ENCODE assay signal across 9 cellular contexts in the genomic region with DNA sequence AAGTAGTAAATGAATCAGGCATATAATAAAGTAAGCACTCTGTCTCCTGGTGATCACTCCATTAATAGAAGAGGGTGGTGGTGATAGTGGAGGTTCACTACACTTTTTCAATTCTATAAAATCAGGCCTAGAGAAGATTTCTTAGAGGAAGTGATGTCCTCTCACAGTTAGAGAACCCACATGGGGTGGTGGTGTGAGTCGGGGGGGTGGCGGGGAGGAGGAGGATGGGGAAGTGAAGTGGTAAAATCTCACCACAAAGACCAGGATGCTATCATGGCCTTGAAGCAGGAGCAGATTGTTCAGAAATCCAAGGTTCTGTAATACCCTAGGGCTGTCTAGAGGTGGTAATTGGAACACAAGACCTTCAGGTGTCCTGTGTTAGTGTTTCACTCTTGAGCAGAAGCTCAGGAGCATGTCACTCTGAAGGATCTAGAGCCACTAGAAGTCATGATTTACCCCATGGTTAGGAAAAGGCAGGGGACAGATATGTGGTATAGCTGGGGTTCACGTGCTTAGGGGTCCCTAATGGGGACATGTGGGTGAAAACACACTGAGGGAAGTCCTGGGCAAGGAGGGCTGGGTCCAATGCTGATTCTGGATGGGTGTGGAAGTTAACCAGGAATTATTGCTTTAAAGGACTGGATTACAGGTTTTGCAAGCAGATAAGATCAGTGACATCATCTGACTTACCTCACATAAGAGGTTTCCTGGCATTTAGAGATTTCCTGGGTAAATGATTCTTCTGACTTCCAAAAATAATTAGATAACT. TPM values are rescaled to one million over a fixed set of nuclear protein-coding genes. Genes with fewer than 3 reads are reported as not detected.
DNase-seq lines count a peak whose midpoint lies in the region; ATAC-seq and TF ChIP-seq lines count a peak whose summit lies in the region.
"Had no signal": no experiment of that assay in that cellular context is flagged by ENCODE, and none has a peak within 500 bp of the region (broad histone marks: within the 10 kb centered on the region; RNA-seq: fewer than 3 reads in every experiment).

No MANE protein-coding gene starts in this region.

- no peaks in the 10 kb centered on the region for H3K9me3 Mint-ChIP-seq in IgD-negative memory B cell
- H3K9me3 Mint-ChIP-seq in stimulated activated naive CD8-positive, alpha-beta T cell treated with anti-CD3 and anti-CD28 coated beads, Interleukin-15, amount 100 ng/mL, for 72 hours = no peaks in the 10 kb centered on the region
- H3K9me3 Mint-ChIP-seq in neural progenitor cell = no peaks in the 10 kb centered on the region
- H3K9me3 Mint-ChIP-seq in WTC11 = 0 out of 2 replicates have a peak, but pooled peaks cover 4% of the 10 kb centered on the region

- no peak for TF ChIP-seq CTCF in neural progenitor cell (IDR thresholded peaks at IDR 0.05)
- TF ChIP-seq CTCF in WTC11 (IDR thresholded peaks at IDR 0.05) = no peak

- no peaks in the 10 kb centered on the region for H3F3A ChIP-seq in neural progenitor cell (ENCODE audit: low read depth)

- H3K27ac Mint-ChIP-seq in IgD-negative memory B cell = peak overlapping the region; percentile 1 to 78 (median 69)
- H3K27ac Mint-ChIP-seq in stimulated activated naive CD8-positive, alpha-beta T cell treated with anti-CD3 and anti-CD28 coated beads, Interleukin-15, amount 100 ng/mL, for 72 hours = peak overlapping the region; percentile 67 to 89
- H3K27ac Mint-ChIP-seq in neural progenitor cell = no peak overlapping the region
- no peak overlapping the region for H3K27ac Mint-ChIP-seq in WTC11

- H2AFZ ChIP-seq in neural progenitor cell (replicated peaks) = no peak overlapping the region

- H3K79me2 ChIP-seq in neural progenitor cell (ENCODE audit: low read depth) = no peaks in the 10 kb centered on the region

- no peak overlapping the region for H3K27ac ChIP-seq in neural progenitor cell

- H3K4me1 ChIP-seq in neural progenitor cell = no peaks in the 10 kb centered on the region
- H3K4me1 ChIP-seq: body of pancreas had no signal

- no peak overlapping the region for H3K4me2 ChIP-seq in neural progenitor cell

- intact Hi-C loops in left colon (cut with DNase I, micrococcal nuclease) = no loop called here

- no peaks in the 10 kb centered on the region for H3K27me3 ChIP-seq in neural progenitor cell
- H3K27me3 ChIP-seq: body of pancreas had no signal

- H3K36me3 ChIP-seq in neural progenitor cell = no peaks in the 10 kb centered on the region

- H3K4me3 Mint-ChIP-seq in IgD-negative memory B cell = peak overlapping the region in 2 of 4 donors; percentile 44 to 55
- H3K4me3 Mint-ChIP-seq in stimulated activated naive CD8-positive, alpha-beta T cell treated with anti-CD3 and anti-CD28 coated beads, Interleukin-15, amount 100 ng/mL, for 72 hours = peak overlapping the region; percentile 43 to 61
- H3K4me3 Mint-ChIP-seq in neural progenitor cell = no peak overlapping the region
- H3K4me3 Mint-ChIP-seq in WTC11 = no peak overlapping the region

- no peaks in the 10 kb centered on the region for H3K9me3 ChIP-seq in neural progenitor cell (ENCODE audit: low read depth)
- H3K9me3 ChIP-seq: body of pancreas had no signal

- H3K4me1 Mint-ChIP-seq in IgD-negative memory B cell (peaks cover 17 to 18% (median 18%) of the 10 kb centered on the region in 3 donors), neural progenitor cell (peaks cover 4% of the 10 kb centered on the region), WTC11 (peaks cover 7% of the 10 kb centered on the region)
- peaks cover 31% of the 10 kb centered on the region for H3K4me1 Mint-ChIP-seq in stimulated activated naive CD8-positive, alpha-beta T cell treated with anti-CD3 and anti-CD28 coated beads, Interleukin-15, amount 100 ng/mL, for 72 hours

- CTCF ChIA-PET in WTC11 (lab: Charles Lee) = no interaction called here

- H4K20me1 ChIP-seq in neural progenitor cell (ENCODE audit: low read depth) = no peaks in the 10 kb centered on the region

- ATAC-seq in left colon (peak; percentile 76), WTC11 (no peak)
- peak; percentile 74 for ATAC-seq in stimulated activated naive CD8-positive, alpha-beta T cell treated with anti-CD3 and anti-CD28 coated beads, Interleukin-15, amount 100 ng/mL, for 72 hours

- H3K9ac ChIP-seq in neural progenitor cell = no peak overlapping the region

- DNase-seq in GF-D8 (lab: John Stamatoyannopoulos, UW) (peak; percentile 86), left colon (peak; percentile 41 to 42), NCI-H510A (lab: John Stamatoyannopoulos, UW) (no peak), neural progenitor cell (ENCODE audit: low spot score) (no peak), WTC11 (ENCODE audit: low spot score) (no peak)
- peak; percentile 61 to 67 for DNase-seq in activated T-cell treated with anti-CD3 and anti-CD28 coated beads, Interleukin-2, amount 50 U/mL, for 48 hours
- DNase-seq in stimulated activated naive CD8-positive, alpha-beta T cell treated with anti-CD3 and anti-CD28 coated beads, Interleukin-15, amount 100 ng/mL, for 72 hours = no peak

- POLR2A ChIA-PET in WTC11 (lab: Charles Lee) = no interaction called here

- H3K36me3 Mint-ChIP-seq in IgD-negative memory B cell (peaks cover 17% of the 10 kb centered on the region), neural progenitor cell (no peaks in the 10 kb centered on the region), WTC11 (peaks cover 17% of the 10 kb centered on the region)

- no peak overlapping the region for H3K4me3 ChIP-seq in neural progenitor cell
- H3K4me3 ChIP-seq: body of pancreas had no signal

- H3K27me3 Mint-ChIP-seq in IgD-negative memory B cell (no peaks in the 10 kb centered on the region), neural progenitor cell (ENCODE audit: insufficient read depth, low read depth) (peaks cover 3% of the 10 kb centered on the region), WTC11 (ENCODE audit: low read depth) (no peaks in the 10 kb centered on the region)
- no peaks in the 10 kb centered on the region for H3K27me3 Mint-ChIP-seq in stimulated activated naive CD8-positive, alpha-beta T cell treated with anti-CD3 and anti-CD28 coated beads, Interleukin-15, amount 100 ng/mL, for 72 hours

TF ChIP-seq in WTC11, 78 proteins besides CTCF, POLR2A, EP300 and RAD21 (continues in another document):
- TF ChIP-seq ZNF416 (CRISPR knock-in tag; IDR thresholded peaks at IDR 0.05) (no peak), ZBTB21 (CRISPR knock-in tag; IDR thresholded peaks at IDR 0.05; ENCODE audit: borderline replicate concordance) (no peak), KAT7 (CRISPR knock-in tag; IDR thresholded peaks at IDR 0.05; ENCODE audit: borderline replicate concordance) (no peak), ERG (CRISPR knock-in tag; IDR thresholded peaks at IDR 0.05) (no peak)
- TF ChIP-seq, protein P1, sequence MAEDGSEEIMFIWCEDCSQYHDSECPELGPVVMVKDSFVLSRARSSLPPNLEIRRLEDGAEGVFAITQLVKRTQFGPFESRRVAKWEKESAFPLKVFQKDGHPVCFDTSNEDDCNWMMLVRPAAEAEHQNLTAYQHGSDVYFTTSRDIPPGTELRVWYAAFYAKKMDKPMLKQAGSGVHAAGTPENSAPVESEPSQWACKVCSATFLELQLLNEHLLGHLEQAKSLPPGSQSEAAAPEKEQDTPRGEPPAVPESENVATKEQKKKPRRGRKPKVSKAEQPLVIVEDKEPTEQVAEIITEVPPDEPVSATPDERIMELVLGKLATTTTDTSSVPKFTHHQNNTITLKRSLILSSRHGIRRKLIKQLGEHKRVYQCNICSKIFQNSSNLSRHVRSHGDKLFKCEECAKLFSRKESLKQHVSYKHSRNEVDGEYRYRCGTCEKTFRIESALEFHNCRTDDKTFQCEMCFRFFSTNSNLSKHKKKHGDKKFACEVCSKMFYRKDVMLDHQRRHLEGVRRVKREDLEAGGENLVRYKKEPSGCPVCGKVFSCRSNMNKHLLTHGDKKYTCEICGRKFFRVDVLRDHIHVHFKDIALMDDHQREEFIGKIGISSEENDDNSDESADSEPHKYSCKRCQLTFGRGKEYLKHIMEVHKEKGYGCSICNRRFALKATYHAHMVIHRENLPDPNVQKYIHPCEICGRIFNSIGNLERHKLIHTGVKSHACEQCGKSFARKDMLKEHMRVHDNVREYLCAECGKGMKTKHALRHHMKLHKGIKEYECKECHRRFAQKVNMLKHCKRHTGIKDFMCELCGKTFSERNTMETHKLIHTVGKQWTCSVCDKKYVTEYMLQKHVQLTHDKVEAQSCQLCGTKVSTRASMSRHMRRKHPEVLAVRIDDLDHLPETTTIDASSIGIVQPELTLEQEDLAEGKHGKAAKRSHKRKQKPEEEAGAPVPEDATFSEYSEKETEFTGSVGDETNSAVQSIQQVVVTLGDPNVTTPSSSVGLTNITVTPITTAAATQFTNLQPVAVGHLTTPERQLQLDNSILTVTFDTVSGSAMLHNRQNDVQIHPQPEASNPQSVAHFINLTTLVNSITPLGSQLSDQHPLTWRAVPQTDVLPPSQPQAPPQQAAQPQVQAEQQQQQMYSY (CRISPR knock-in tag; IDR thresholded peaks at IDR 0.05) = no peak

RNA-seq across cellular contexts. Expression of gene RNF125, which starts 31.0 kb away (rescaled TPM):
- 11.7 TPM for polyA plus RNA-seq in IgD-negative memory B cell
- 10 to 100 TPM in 1 of 2 donors, 1 to 10 TPM in 1; 8.5 to 12.0 TPM for total RNA-seq in left colon
- total RNA-seq in neural progenitor cell (ENCODE audit: low replicate concordance) = 4.4 and 10.2 TPM in 2 replicates
- total RNA-seq in WTC11 (2021) = 13.8 to 14.9 TPM (median 14.4 TPM) in 3 replicates

RNA-seq across cellular contexts. Expression of gene RNF138, which starts 42.1 kb away (rescaled TPM):
- polyA plus RNA-seq in IgD-negative memory B cell = 62.4 TPM
- total RNA-seq in left colon (10 to 100 TPM; 38.3 to 54.1 TPM), neural progenitor cell (ENCODE audit: low replicate concordance) (69.4 and 83.8 TPM in 2 replicates), WTC11 (2021) (98.4 to 106 TPM (median 103 TPM) in 3 replicates)

Comparison
In these comparisons a context has a peak if more than half of its experiments do, and no peak if none do; other contexts are left out.
1. DNase-seq: peak in GF-D8 (single experiment), activated T-cell treated with anti-CD3 and anti-CD28 coated beads, Interleukin-2, amount 50 U/mL, for 48 hours (2 of 2) and left colon (2 of 2); none in stimulated activated naive CD8-positive, alpha-beta T cell treated with anti-CD3 and anti-CD28 coated beads, Interleukin-15, amount 100 ng/mL, for 72 hours (0 of 2), NCI-H510A (single experiment), neural progenitor cell (single experiment) and WTC11 (single experiment).
2. H3K27ac Mint-ChIP-seq: peak in IgD-negative memory B cell (3 of 3) and stimulated activated naive CD8-positive, alpha-beta T cell treated with anti-CD3 and anti-CD28 coated beads, Interleukin-15, amount 100 ng/mL, for 72 hours (2 of 2); none in neural progenitor cell (single experiment) and WTC11 (single experiment).
3. H3K4me3 Mint-ChIP-seq: peak in stimulated activated naive CD8-positive, alpha-beta T cell treated with anti-CD3 and anti-CD28 coated beads, Interleukin-15, amount 100 ng/mL, for 72 hours (2 of 2); none in neural progenitor cell (single experiment) and WTC11 (single experiment).